9 cellular contexts compared by ENCODE assay signal in the genomic region with DNA sequence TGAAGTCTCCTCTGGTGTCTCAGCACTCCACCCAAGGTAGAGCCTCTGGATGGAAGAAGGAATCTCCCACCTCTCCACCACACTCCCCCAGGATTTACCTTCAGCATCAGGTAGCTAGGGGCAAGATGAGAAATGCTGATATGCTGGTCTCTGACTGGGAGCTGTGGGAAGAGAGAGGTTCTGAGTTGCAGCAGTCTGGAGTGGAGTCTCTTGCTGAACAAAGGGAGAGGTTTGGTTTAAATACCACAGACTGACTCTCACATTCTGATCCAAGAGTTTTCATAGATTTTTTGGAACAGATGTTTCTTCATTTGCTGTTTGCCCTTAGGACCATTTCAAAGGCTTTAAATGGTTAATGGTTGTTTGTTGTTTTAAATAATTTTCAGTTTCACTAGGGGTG. TPM values are rescaled to one million over a fixed set of nuclear protein-coding genes. Genes with fewer than 3 reads are reported as not detected.
DNase-seq lines count a peak whose midpoint lies in the region; ATAC-seq and TF ChIP-seq lines count a peak whose summit lies in the region.
"Had no signal": no experiment of that assay in that cellular context is flagged by ENCODE, and none has a peak within 500 bp of the region (broad histone marks: within the 10 kb centered on the region; RNA-seq: fewer than 3 reads in every experiment).

No MANE protein-coding gene starts in this region.

- peak overlapping the region; percentile 100 for H3K27ac Mint-ChIP-seq in CD8-positive, alpha-beta T cell
- peak overlapping the region; percentile 100 for H3K27ac Mint-ChIP-seq in central memory CD8-positive, alpha-beta T cell (ENCODE audit: low read depth)
- peak overlapping the region; percentile 47 to 76 (median 65) for H3K27ac Mint-ChIP-seq in nephron

- no peaks in the 10 kb centered on the region for H3K9me2 ChIP-seq in Loucy (replicated peaks; ENCODE audit: low read depth, low read length)

- intact Hi-C loops in CD8-positive, alpha-beta T cell (cut with DNase I, micrococcal nuclease) = loop anchor here (5.0 kb wide), 3 partner anchors 62 to 1152 kb away; a partner anchor contains a TSS
- intact Hi-C loops in aorta (cut with DNase I) = loop anchor here (5.0 kb wide), 2 partner anchors 42 to 43 kb away; a partner anchor contains a TSS

- no peak for DNase-seq in CD8-positive, alpha-beta T cell
- no peak for DNase-seq in central memory CD8-positive, alpha-beta T cell (ENCODE audit: low spot score in 2 of 2)
- DNase-seq in ACHN = no peak
- DNase-seq in aorta = no peak
- no peak for DNase-seq in NCI-H1417 treated with DMSO at 0.1 percent for 48 hours (lab: John Stamatoyannopoulos, UW)
- DNase-seq in stimulated activated CD4-positive, alpha-beta T cell treated with anti-CD3 and anti-CD28 coated beads, Interleukin-4, amount 100 ng/mL, for 24 hours = no peak
- DNase-seq: H7 had no signal

- no peaks in the 10 kb centered on the region for H3K27me3 Mint-ChIP-seq in CD8-positive, alpha-beta T cell (ENCODE audit: low read depth)
- no peaks in the 10 kb centered on the region for H3K27me3 Mint-ChIP-seq in central memory CD8-positive, alpha-beta T cell
- H3K27me3 Mint-ChIP-seq in nephron (ENCODE audit: low read depth) = no peaks in the 10 kb centered on the region

- TF ChIP-seq CTCF in CD8-positive, alpha-beta T cell (IDR thresholded peaks at IDR 0.05) = no peak
- TF ChIP-seq CTCF in Loucy (conservative IDR thresholded peaks at IDR 0.05; ENCODE audit: low read length) = no peak
- no peak for TF ChIP-seq CTCF in nephron (IDR thresholded peaks at IDR 0.05; ENCODE audit: unreplicated experiment in 3 of 3)

- no peak overlapping the region for H2AFZ ChIP-seq in Loucy (ENCODE audit: low read length)

- no peaks in the 10 kb centered on the region for H3K36me3 ChIP-seq in CD8-positive, alpha-beta T cell (ENCODE audit: insufficient read depth, low read length)
- no peaks in the 10 kb centered on the region for H3K36me3 ChIP-seq in Loucy (ENCODE audit: insufficient read depth, low read length)
- no peaks in the 10 kb centered on the region for H3K36me3 ChIP-seq in aorta (ENCODE audit: control insufficient read depth in 1 of 2, insufficient read depth in 2 of 2, low read length in 1 of 2)

- peak overlapping the region; percentile 50 for H3K9ac ChIP-seq in Loucy (ENCODE audit: low read depth, low read length, poor library complexity, severe bottlenecking)

- in situ Hi-C loops in ACHN (cut with HindIII; ENCODE audit: low pct_ligation_motif_present, low pct_unique_long_range_greater_than_20kb, low sequenced_read_pairs) = no loop called here

- POLR2A ChIA-PET in CD8-positive, alpha-beta T cell (lab: Charles Lee) = interaction anchor here (0.7 to 8.6 kb wide), 8 partner anchors 16 to 617 kb away, joined by 3 to 118 read pairs (median 32); a partner anchor contains a TSS

- peaks cover 38% of the 10 kb centered on the region for H3K4me1 Mint-ChIP-seq in CD8-positive, alpha-beta T cell (ENCODE audit: low read depth)
- peaks cover 34% of the 10 kb centered on the region for H3K4me1 Mint-ChIP-seq in central memory CD8-positive, alpha-beta T cell
- H3K4me1 Mint-ChIP-seq in nephron = peaks cover 10% of the 10 kb centered on the region

- H3F3A ChIP-seq in Loucy (ENCODE audit: low read depth) = peaks cover 18% of the 10 kb centered on the region

- H3K79me2 ChIP-seq in Loucy (ENCODE audit: insufficient read depth, low read length) = peaks cover 29% of the 10 kb centered on the region

- no peaks in the 10 kb centered on the region for H3K9me3 ChIP-seq in CD8-positive, alpha-beta T cell (ENCODE audit: low read length)
- H3K9me3 ChIP-seq in Loucy (ENCODE audit: insufficient read depth, low read depth, low read length) = no peaks in the 10 kb centered on the region
- H3K9me3 ChIP-seq in aorta (ENCODE audit: control insufficient read depth, low read length) = no peaks in the 10 kb centered on the region

- H3K36me3 Mint-ChIP-seq in CD8-positive, alpha-beta T cell = peaks cover 26% of the 10 kb centered on the region
- peaks cover 38% of the 10 kb centered on the region for H3K36me3 Mint-ChIP-seq in central memory CD8-positive, alpha-beta T cell (ENCODE audit: insufficient read depth)
- no peaks in the 10 kb centered on the region for H3K36me3 Mint-ChIP-seq in nephron (ENCODE audit: low read depth)

- CTCF ChIA-PET in CD8-positive, alpha-beta T cell (lab: Charles Lee) = interaction anchor here (1.4 to 5.5 kb wide), 5 partner anchors 44 to 225 kb away, joined by 4 to 66 read pairs (median 7); a partner anchor contains a TSS

- no peaks in the 10 kb centered on the region for H3K9me3 Mint-ChIP-seq in CD8-positive, alpha-beta T cell
- no peaks in the 10 kb centered on the region for H3K9me3 Mint-ChIP-seq in central memory CD8-positive, alpha-beta T cell
- no peaks in the 10 kb centered on the region for H3K9me3 Mint-ChIP-seq in nephron

- ATAC-seq in CD8-positive, alpha-beta T cell = no peak
- no peak for ATAC-seq in central memory CD8-positive, alpha-beta T cell (replicated peaks; ENCODE audit: extremely low read depth, poor library complexity, severe bottlenecking)
- ATAC-seq in aorta (ENCODE audit: low FRiP score) = no peak

- peak overlapping the region; percentile 90 for H3K4me2 ChIP-seq in Loucy (ENCODE audit: low read depth, low read length, poor library complexity, severe bottlenecking)

- H4K20me1 ChIP-seq in Loucy (ENCODE audit: insufficient read depth, low read length, poor library complexity, severe bottlenecking) = peaks cover 8% of the 10 kb centered on the region

- H3K27ac ChIP-seq in CD8-positive, alpha-beta T cell (ENCODE audit: low read depth, low read length) = no peak overlapping the region
- no peak overlapping the region for H3K27ac ChIP-seq in aorta (ENCODE audit: low read depth in 1 of 2, low read length in 2 of 2)

- peak overlapping the region; percentile 99 for H3K4me3 Mint-ChIP-seq in CD8-positive, alpha-beta T cell
- peak overlapping the region; percentile 89 for H3K4me3 Mint-ChIP-seq in central memory CD8-positive, alpha-beta T cell
- peak overlapping the region; percentile 81 to 93 (median 89) for H3K4me3 Mint-ChIP-seq in nephron

- H3K27me3 ChIP-seq in CD8-positive, alpha-beta T cell (ENCODE audit: insufficient read depth, low read length) = no peaks in the 10 kb centered on the region
- H3K27me3 ChIP-seq in Loucy (ENCODE audit: insufficient read depth, low read length, poor library complexity, severe bottlenecking) (no peaks in the 10 kb centered on the region), aorta (ENCODE audit: control insufficient read depth in 1 of 2, insufficient read depth in 2 of 2, low read length in 1 of 2) (no peaks in the 10 kb centered on the region)

- peaks cover 15% of the 10 kb centered on the region for H3K4me1 ChIP-seq in CD8-positive, alpha-beta T cell (ENCODE audit: insufficient read depth, low read length)
- H3K4me1 ChIP-seq in Loucy (ENCODE audit: insufficient read depth, low read length, poor library complexity, severe bottlenecking) (peaks cover 25% of the 10 kb centered on the region), aorta (ENCODE audit: control insufficient read depth in 1 of 2, insufficient read depth in 2 of 2, low read length in 2 of 2) (peaks cover 0 to 2% of the 10 kb centered on the region in 2 donors)

- no peak overlapping the region for H3K4me3 ChIP-seq in CD8-positive, alpha-beta T cell (ENCODE audit: low read depth, low read length)
- H3K4me3 ChIP-seq in Loucy (ENCODE audit: low read length, poor library complexity, severe bottlenecking) (peak overlapping the region; percentile 86), aorta (ENCODE audit: low read length in 2 of 2) (no peak overlapping the region)

RNA-seq across cellular contexts. Expression of a gene that starts 1.1 kb away (rescaled TPM):
- 100 to 1,000 TPM; 153 to 156 TPM for total RNA-seq in CD8-positive, alpha-beta T cell
- total RNA-seq in aorta = 100 to 1,000 TPM; 154 to 244 TPM
- 10 to 100 TPM; 30.4 to 63.5 TPM for polyA plus RNA-seq in aorta

RNA-seq across cellular contexts. Expression of a gene that starts 43.0 kb away (rescaled TPM):
- total RNA-seq in CD8-positive, alpha-beta T cell = 10 to 100 TPM; 11.6 to 13.1 TPM
- total RNA-seq in aorta = 10 to 100 TPM; 42.7 to 43.2 TPM
- 100 to 1,000 TPM in 1 of 2 donors, 10 to 100 TPM in 1; 62.8 to 152 TPM for polyA plus RNA-seq in aorta

RNA-seq across cellular contexts. Expression of a gene that starts 43.4 kb away (rescaled TPM):
- 10 to 100 TPM; 35.7 to 36.8 TPM for total RNA-seq in CD8-positive, alpha-beta T cell
- 10 to 100 TPM; 26.2 to 31.4 TPM for total RNA-seq in aorta
- polyA plus RNA-seq in aorta = 1 to 10 TPM; 4.8 to 5.3 TPM
